In genomic region chr3:32177702-32178198, GRCh38 we compare ENCODE assay signal across 8 cellular contexts.
DNase-seq lines count a peak whose midpoint lies in the region; ATAC-seq and TF ChIP-seq lines count a peak whose summit lies in the region.

No MANE protein-coding gene starts in this region.

- CTCF ChIA-PET in Calu3 (lab: Charles Lee) = interaction anchor here (0.6 to 1.1 kb wide), 4 partner anchors 63 to 502 kb away, joined by 3 to 10 read pairs (median 4); no protein-coding TSS in a partner anchor

- H4K20me1 ChIP-seq in Karpas-422 (ENCODE audit: insufficient read depth, low read depth, low read length) = no peaks in the 10 kb centered on the region
- H4K20me1 ChIP-seq in smooth muscle cell (ENCODE audit: low read depth) = no peaks in the 10 kb centered on the region

- H3K9ac ChIP-seq in Karpas-422 (ENCODE audit: low read length) (no peak overlapping the region), smooth muscle cell (ENCODE audit: low read depth) (no peak overlapping the region)

- H3K4me3 ChIP-seq in Karpas-422 (ENCODE audit: low read length) (no peak overlapping the region), SJSA1 (no peak overlapping the region), right atrium auricular region (no peak overlapping the region), smooth muscle cell (no peak overlapping the region)

- no peaks in the 10 kb centered on the region for H3F3A ChIP-seq in smooth muscle cell (ENCODE audit: low read depth)

- no peaks in the 10 kb centered on the region for H3K27me3 ChIP-seq in Karpas-422 (ENCODE audit: low read length)
- H3K27me3 ChIP-seq in SJSA1 (replicated peaks) = no peaks in the 10 kb centered on the region
- no peaks in the 10 kb centered on the region for H3K27me3 ChIP-seq in right atrium auricular region
- H3K27me3 ChIP-seq in smooth muscle cell (ENCODE audit: low read depth) = no peaks in the 10 kb centered on the region

- 23% methylated on average over 5 of the region's 5 CpGs for WGBS in smooth muscle cell (ENCODE audit: low lambda C conversion rate)

- H3K9me2 ChIP-seq in Karpas-422 (replicated peaks; ENCODE audit: insufficient read depth, low read length) = no peaks in the 10 kb centered on the region

- H3K4me2 ChIP-seq in Karpas-422 (ENCODE audit: low read depth, low read length, poor library complexity, severe bottlenecking) = no peak overlapping the region
- H3K4me2 ChIP-seq in smooth muscle cell = peak overlapping the region; percentile 23

- H3K27ac Mint-ChIP-seq in Calu3 (ENCODE audit: unreplicated experiment) = no peak overlapping the region
- H3K27ac Mint-ChIP-seq in activated naive CD8-positive, alpha-beta T cell treated with anti-CD3 and anti-CD28 coated beads for 36 hours = no peak overlapping the region

- intact Hi-C loops in Calu3 (cut with micrococcal nuclease; ENCODE audit: unreplicated experiment) = loop anchor here (1.0 to 10.0 kb wide), 7 partner anchors 60 to 487 kb away; partner anchors contain the start of gene CMTM8

- H3K4me3 Mint-ChIP-seq in Calu3 (ENCODE audit: low read depth, unreplicated experiment) = peak overlapping the region; percentile 45
- no peak overlapping the region for H3K4me3 Mint-ChIP-seq in activated naive CD8-positive, alpha-beta T cell treated with anti-CD3 and anti-CD28 coated beads for 36 hours

- no TSS peak for BruUV-seq in Calu3 (replicated peaks; lab: Mats Ljungman, UMichigan)

- no peaks in the 10 kb centered on the region for H3K27me3 Mint-ChIP-seq in Calu3 (ENCODE audit: unreplicated experiment)
- H3K27me3 Mint-ChIP-seq in activated naive CD8-positive, alpha-beta T cell treated with anti-CD3 and anti-CD28 coated beads for 36 hours = peaks cover 22% of the 10 kb centered on the region

- H3K79me2 ChIP-seq in Karpas-422 (ENCODE audit: low read length) = no peaks in the 10 kb centered on the region
- no peaks in the 10 kb centered on the region for H3K79me2 ChIP-seq in smooth muscle cell (ENCODE audit: low read depth)

- ATAC-seq in GM21526 (IDR thresholded peaks at IDR 0.05; ENCODE audit: low FRiP score, unreplicated experiment) = peak; percentile 69

- peaks cover 18% of the 10 kb centered on the region for H3K4me1 Mint-ChIP-seq in Calu3 (ENCODE audit: low read depth, unreplicated experiment)
- H3K4me1 Mint-ChIP-seq in activated naive CD8-positive, alpha-beta T cell treated with anti-CD3 and anti-CD28 coated beads for 36 hours = peaks cover 7% of the 10 kb centered on the region

- H3K9me3 Mint-ChIP-seq in Calu3 (ENCODE audit: low read depth, unreplicated experiment) = no peaks in the 10 kb centered on the region
- H3K9me3 Mint-ChIP-seq in activated naive CD8-positive, alpha-beta T cell treated with anti-CD3 and anti-CD28 coated beads for 36 hours = no peaks in the 10 kb centered on the region

- H3K27ac ChIP-seq in Karpas-422 (ENCODE audit: low read length) (no peak overlapping the region), SJSA1 (no peak overlapping the region), right atrium auricular region (no peak overlapping the region), smooth muscle cell (ENCODE audit: low read depth) (no peak overlapping the region)

- no peak overlapping the region for H2AFZ ChIP-seq in Karpas-422 (ENCODE audit: low read length)
- H2AFZ ChIP-seq in smooth muscle cell (ENCODE audit: low read depth) = no peak overlapping the region

- DNase-seq in Calu3 = peak; percentile 83
- peak; percentile 84 for DNase-seq in Karpas-422
- DNase-seq in SJSA1 (ENCODE audit: low read depth in 1 of 2, low spot score in 2 of 2) = peak; percentile 25 to 44
- DNase-seq in activated naive CD8-positive, alpha-beta T cell treated with anti-CD3 and anti-CD28 coated beads for 36 hours = peak; percentile 48
- DNase-seq in right atrium auricular region (ENCODE audit: low spot score) = peak; percentile 64
- no peak for DNase-seq in smooth muscle cell (lab: John Stamatoyannopoulos, UW; ENCODE audit: unreplicated experiment)
- DNase-seq in GM19238 (ENCODE audit: insufficient read length, low spot score) = no peak

- TF ChIP-seq CTCF in Calu3 (IDR thresholded peaks at IDR 0.05; ENCODE audit: unreplicated experiment) (peak; percentile 80), right atrium auricular region (IDR thresholded peaks at IDR 0.05) (peak; percentile 40 to 79), smooth muscle cell (IDR thresholded peaks at IDR 0.05; ENCODE audit: borderline replicate concordance, insufficient read depth, poor library complexity, severe bottlenecking) (peak; percentile 56)

- no peaks in the 10 kb centered on the region for H3K36me3 Mint-ChIP-seq in Calu3 (ENCODE audit: insufficient read depth, unreplicated experiment)
- no peaks in the 10 kb centered on the region for H3K36me3 Mint-ChIP-seq in activated naive CD8-positive, alpha-beta T cell treated with anti-CD3 and anti-CD28 coated beads for 36 hours

- H3K4me1 ChIP-seq in Karpas-422 (ENCODE audit: low read length) (peaks cover 3% of the 10 kb centered on the region), SJSA1 (replicated peaks) (no peaks in the 10 kb centered on the region), right atrium auricular region (peaks cover 0 to 9% of the 10 kb centered on the region in 2 donors), smooth muscle cell (ENCODE audit: low read depth) (no peaks in the 10 kb centered on the region)

- H3K36me3 ChIP-seq in Karpas-422 (ENCODE audit: insufficient read depth, low read length) (no peaks in the 10 kb centered on the region), SJSA1 (no peaks in the 10 kb centered on the region), right atrium auricular region (no peaks in the 10 kb centered on the region), smooth muscle cell (ENCODE audit: low read depth) (no peaks in the 10 kb centered on the region)

- H3K9me3 ChIP-seq in Karpas-422 (ENCODE audit: low read length) = no peaks in the 10 kb centered on the region
- no peaks in the 10 kb centered on the region for H3K9me3 ChIP-seq in SJSA1 (replicated peaks)
- H3K9me3 ChIP-seq in right atrium auricular region = no peaks in the 10 kb centered on the region
- no peaks in the 10 kb centered on the region for H3K9me3 ChIP-seq in smooth muscle cell (replicated peaks; ENCODE audit: low read depth)

Comparison
In these comparisons a context has a peak if more than half of its experiments do, and no peak if none do; other contexts are left out.
1. DNase-seq: peak in Calu3 (single experiment), Karpas-422 (single experiment), SJSA1 (2 of 2), activated naive CD8-positive, alpha-beta T cell treated with anti-CD3 and anti-CD28 coated beads for 36 hours (single experiment) and right atrium auricular region (single experiment); none in smooth muscle cell (single experiment) and GM19238 (single experiment).
2. Peak in every context shown above with its lines, with median percentiles within 50 percentile points of each other: CTCF ChIP-seq.